In the genomic region with DNA sequence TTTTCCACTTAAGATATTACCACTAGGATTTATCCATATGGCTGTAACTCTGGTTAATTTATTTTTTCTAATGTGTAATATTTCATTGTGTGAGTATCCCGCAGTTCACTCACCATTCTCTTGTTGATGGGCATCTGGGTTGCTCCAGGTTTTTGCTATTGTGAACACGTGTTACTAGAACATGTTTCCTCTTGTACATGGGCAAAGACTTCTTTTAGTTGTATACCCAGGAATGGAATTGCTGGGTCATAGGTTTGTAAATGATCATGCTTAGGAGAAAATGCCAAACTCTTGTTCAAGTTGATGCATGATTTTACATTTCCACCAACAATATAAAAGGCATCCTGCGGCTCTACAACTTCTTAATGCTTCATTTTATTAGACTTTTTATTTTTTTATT, we compare ENCODE assay signal across 15 cellular contexts. TPM values are rescaled to one million over a fixed set of nuclear protein-coding genes. Genes with fewer than 3 reads are reported as not detected.
DNase-seq lines count a peak whose midpoint lies in the region; ATAC-seq, FAIRE-seq and TF ChIP-seq lines count a peak whose summit lies in the region.
"Had no signal": no experiment of that assay in that cellular context is flagged by ENCODE, and none has a peak within 500 bp of the region (broad histone marks: within the 10 kb centered on the region; RNA-seq: fewer than 3 reads in every experiment).

No MANE protein-coding gene starts in this region.

- intact Hi-C loops in tibial artery (cut with DNase I; ENCODE audit: low total_unique reads), result loop anchor here (10.0 kb wide), 1 partner anchor 119 kb away; no protein-coding TSS in a partner anchor

- H3K4me3 Mint-ChIP-seq in activated T-helper 17 cell treated with anti-CD3 and anti-CD28 coated beads, Interleukin-2, amount 50 U/mL, for 72 hours, result no peak overlapping the region
- H3K4me3 Mint-ChIP-seq: CD4-positive, CD25-positive, alpha-beta regulatory T cell had no signal

- H3K4me1 Mint-ChIP-seq in activated T-helper 17 cell treated with anti-CD3 and anti-CD28 coated beads, Interleukin-2, amount 50 U/mL, for 72 hours, result no peaks in the 10 kb centered on the region
- H3K4me1 Mint-ChIP-seq: CD4-positive, CD25-positive, alpha-beta regulatory T cell had no signal

- H3K4me1 ChIP-seq in foreskin keratinocyte (peaks cover 30% of the 10 kb centered on the region), tibial artery (peaks cover 0 to 94% (median 19%) of the 10 kb centered on the region in 4 donors)

- ATAC-seq in foreskin keratinocyte (peak; percentile 77), GM21447 (IDR thresholded peaks at IDR 0.05; ENCODE audit: unreplicated experiment) (no peak)
- ATAC-seq in activated T-helper 17 cell treated with anti-CD3 and anti-CD28 coated beads, Interleukin-2, amount 50 U/mL, for 72 hours (replicated peaks), result no peak

- H3K9me3 ChIP-seq in tibial artery, result no peaks in the 10 kb centered on the region
- H3K9me3 ChIP-seq: BLaER1 treated with 17β-estradiol and CSF1 and Interleukin-3, amounts not matched to agents 10 nM and 100 nM had no signal

- H3K27ac ChIP-seq in foreskin keratinocyte, result no peak overlapping the region
- H3K27ac ChIP-seq in tibial artery, result peak overlapping the region; percentile 84 to 90
- H3K27ac ChIP-seq: BLaER1 treated with 17β-estradiol and CSF1 and Interleukin-3, amounts not matched to agents 10 nM and 100 nM; GM23248 had no signal

- peaks cover 24% of the 10 kb centered on the region for H3K27me3 Mint-ChIP-seq in activated T-helper 17 cell treated with anti-CD3 and anti-CD28 coated beads, Interleukin-2, amount 50 U/mL, for 72 hours

- no peaks in the 10 kb centered on the region for H3K36me3 Mint-ChIP-seq in activated T-helper 17 cell treated with anti-CD3 and anti-CD28 coated beads, Interleukin-2, amount 50 U/mL, for 72 hours (ENCODE audit: low read depth)
- H3K36me3 Mint-ChIP-seq: CD4-positive, CD25-positive, alpha-beta regulatory T cell had no signal

- H3K36me3 ChIP-seq in bronchial epithelial cell (ENCODE audit: control insufficient read depth, insufficient read depth, low read length) (no peaks in the 10 kb centered on the region), tibial artery (no peaks in the 10 kb centered on the region)
- H3K36me3 ChIP-seq: BLaER1 treated with 17β-estradiol and CSF1 and Interleukin-3, amounts not matched to agents 10 nM and 100 nM had no signal

- H3K27ac Mint-ChIP-seq in activated T-helper 17 cell treated with anti-CD3 and anti-CD28 coated beads, Interleukin-2, amount 50 U/mL, for 72 hours, result no peak overlapping the region
- H3K27ac Mint-ChIP-seq: CD4-positive, CD25-positive, alpha-beta regulatory T cell had no signal

- FAIRE-seq in D721Med (lab: Jason Lieb, UNC) (peak; percentile 38), bronchial epithelial cell (lab: Jason Lieb, UNC) (no peak)
- FAIRE-seq: GM18507 had no signal

- TF ChIP-seq CTCF in D721Med (IDR thresholded peaks at IDR 0.05; ENCODE audit: insufficient read depth, missing control alignments) (no peak), bronchial epithelial cell (IDR thresholded peaks at IDR 0.05; ENCODE audit: insufficient read depth, low read length, severe bottlenecking) (no peak), foreskin keratinocyte (conservative IDR thresholded peaks at IDR 0.05) (no peak), tibial artery (IDR thresholded peaks at IDR 0.05) (no peak)

- no peak overlapping the region for H3K4me3 ChIP-seq in bronchial epithelial cell (ENCODE audit: low read depth, low read length)
- no peak overlapping the region for H3K4me3 ChIP-seq in tibial artery
- H3K4me3 ChIP-seq: BLaER1 treated with 17β-estradiol and CSF1 and Interleukin-3, amounts not matched to agents 10 nM and 100 nM; GM23248 had no signal

- DNase-seq in D721Med (ENCODE audit: insufficient read length, low spot score), result no peak
- DNase-seq in bronchial epithelial cell (ENCODE audit: low read depth), result peak; percentile 85
- peak; percentile 84 to 94 for DNase-seq in foreskin keratinocyte
- DNase-seq in tibial artery, result no peak
- DNase-seq in NCI-H1417 (lab: John Stamatoyannopoulos, UW), result no peak
- DNase-seq: ACHN; CD4-positive, CD25-positive, alpha-beta regulatory T cell; DMS 273 treated with DMSO at 0.1 percent for 48 hours; GM23248; H7 had no signal

- H3K9me3 Mint-ChIP-seq in activated T-helper 17 cell treated with anti-CD3 and anti-CD28 coated beads, Interleukin-2, amount 50 U/mL, for 72 hours, result no peaks in the 10 kb centered on the region

- H3K27me3 ChIP-seq in bronchial epithelial cell (ENCODE audit: control insufficient read depth, insufficient read depth, low read length), result no peaks in the 10 kb centered on the region
- H3K27me3 ChIP-seq in foreskin keratinocyte, result no peaks in the 10 kb centered on the region
- no peaks in the 10 kb centered on the region for H3K27me3 ChIP-seq in tibial artery
- H3K27me3 ChIP-seq: BLaER1 treated with 17β-estradiol and CSF1 and Interleukin-3, amounts not matched to agents 10 nM and 100 nM had no signal

RNA-seq across cellular contexts. Expression of gene SYNPO2, which starts 26.8 kb away (rescaled TPM):
- 0.13 and 0.26 TPM in 2 replicates for total RNA-seq in bronchial epithelial cell
- 0.41 and 0.46 TPM in 2 replicates for total RNA-seq in foreskin keratinocyte
- polyA plus RNA-seq in foreskin keratinocyte, result 0.06 and 0.11 TPM in 2 replicates
- under 1 TPM; 0.32 to 0.37 TPM for total RNA-seq in activated T-helper 17 cell treated with anti-CD3 and anti-CD28 coated beads, Interleukin-2, amount 50 U/mL, for 72 hours
- total RNA-seq: HT-29 had no signal

Comparison
In these comparisons a context has a peak if more than half of its experiments do, and no peak if none do; other contexts are left out.
1. DNase-seq: peak in bronchial epithelial cell (single experiment) and foreskin keratinocyte (2 of 2); none in D721Med (single experiment), tibial artery (0 of 2) and NCI-H1417 (0 of 3).